In genomic region chr2:43636616-43637015, GRCh38 we compare ENCODE assay signal across 1 cellular context.
TF ChIP-seq lines count a peak whose summit lies in the region.

No MANE protein-coding gene starts in this region.

TF ChIP-seq in SK-N-SH, 30 proteins besides CTCF, POLR2A, EP300 and RAD21 (continued from another document):
- TF ChIP-seq REST (IDR thresholded peaks at IDR 0.05; ENCODE audit: low read depth, low read length) (no peak), TEAD4 (IDR thresholded peaks at IDR 0.05; ENCODE audit: borderline replicate concordance, insufficient read depth) (no peak), FOSL2 (IDR thresholded peaks at IDR 0.05; ENCODE audit: borderline replicate concordance, low read depth) (no peak), USF2 (IDR thresholded peaks at IDR 0.05; ENCODE audit: borderline replicate concordance, low read depth, low read length) (no peak), SIN3A (IDR thresholded peaks at IDR 0.05; ENCODE audit: borderline replicate concordance, low read depth, low read length) (no peak), TAF1 (IDR thresholded peaks at IDR 0.05; ENCODE audit: borderline replicate concordance, low read depth, low read length) (no peak), NFIC (IDR thresholded peaks at IDR 0.05; ENCODE audit: borderline replicate concordance) (no peak), YY1 (IDR thresholded peaks at IDR 0.05; ENCODE audit: low read depth) (no peak), TCF12 (IDR thresholded peaks at IDR 0.05) (no peak), MEF2A (IDR thresholded peaks at IDR 0.05; ENCODE audit: borderline replicate concordance, low read depth) (no peak), NRF1 (IDR thresholded peaks at IDR 0.05; ENCODE audit: low read depth, low read length) (no peak), ELF1 (IDR thresholded peaks at IDR 0.05) (no peak), RXRA (IDR thresholded peaks at IDR 0.05; ENCODE audit: borderline replicate concordance, low read depth) (no peak), GABPA (IDR thresholded peaks at IDR 0.05; ENCODE audit: low read depth) (no peak), JUND (IDR thresholded peaks at IDR 0.05) (no peak), RCOR1 (IDR thresholded peaks at IDR 0.05; ENCODE audit: low read length) (no peak), MXI1 (IDR thresholded peaks at IDR 0.05; ENCODE audit: low read depth, low read length) (no peak)
